In the genomic region with DNA sequence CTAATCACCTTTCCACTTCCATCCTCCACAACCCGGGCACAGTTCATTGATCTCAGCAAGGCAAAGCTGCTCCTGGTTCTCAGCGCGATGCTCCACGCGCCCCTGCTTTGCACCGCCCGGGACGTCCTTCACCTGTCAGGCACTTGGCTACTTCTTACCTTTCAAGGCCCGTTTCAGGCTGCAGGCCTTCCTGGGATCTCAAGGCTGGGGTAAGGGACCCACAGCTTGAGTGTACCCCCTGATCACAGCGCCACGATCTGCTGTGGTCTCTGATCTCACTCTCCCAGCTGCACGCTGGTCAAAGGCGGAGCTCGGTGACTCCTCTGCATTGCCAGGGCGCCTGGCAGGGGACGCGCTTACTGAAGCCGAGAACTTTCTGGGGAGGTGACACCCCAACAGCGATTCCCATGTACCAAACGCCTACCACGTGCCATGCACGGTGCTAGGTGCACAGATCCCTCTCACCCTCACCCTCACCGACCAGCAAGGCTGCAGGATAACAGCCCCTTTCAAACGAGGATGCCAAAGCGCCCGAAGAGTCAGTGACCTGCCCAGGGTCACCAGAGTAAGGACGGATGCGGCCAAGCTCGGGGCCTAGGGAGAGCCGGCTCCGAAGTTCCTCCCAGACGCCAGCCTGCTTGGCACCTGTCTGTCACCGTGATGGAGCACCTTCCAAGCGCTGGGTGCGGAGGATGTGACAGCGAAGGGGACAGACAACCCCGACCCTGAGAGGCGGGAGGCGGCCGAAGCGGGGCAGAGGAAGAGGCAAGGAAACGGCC, we compare ENCODE assay signal across 8 cellular contexts. TPM values are rescaled to one million over a fixed set of nuclear protein-coding genes. Genes with fewer than 3 reads are reported as not detected.
DNase-seq lines count a peak whose midpoint lies in the region; ATAC-seq lines count a peak whose summit lies in the region.

No MANE protein-coding gene starts in this region.

- H3K9me3 ChIP-seq in muscle layer of duodenum (ENCODE audit: control insufficient read depth in 1 of 2, low read length in 2 of 2), result no peaks in the 10 kb centered on the region

- H3K27me3 ChIP-seq in muscle layer of duodenum (ENCODE audit: low read depth, low read length), result no peaks in the 10 kb centered on the region

- peak overlapping the region; percentile 82 to 88 for H3K4me3 ChIP-seq in muscle layer of duodenum (ENCODE audit: low read depth in 1 of 2, low read length in 2 of 2)

- peak; percentile 67 for DNase-seq in NCI-H748 (lab: John Stamatoyannopoulos, UW; ENCODE audit: unreplicated experiment)
- no peak for DNase-seq in NCI-H748 treated with DMSO at 0.1 percent for 48 hours (lab: John Stamatoyannopoulos, UW)
- DNase-seq in NCI-H146 treated with DMSO at 0.1 percent for 48 hours (lab: John Stamatoyannopoulos, UW; ENCODE audit: unreplicated experiment), result peak; percentile 54
- DNase-seq in activated T-cell treated with anti-CD3 and anti-CD28 coated beads for 1 hour (ENCODE audit: low read depth), result peak; percentile 22
- peak; percentile 25 to 57 for DNase-seq in stimulated activated CD8-positive, alpha-beta memory T cell treated with anti-CD3 and anti-CD28 coated beads, Interleukin-7, amount 100 ng/mL, for 48 hours (ENCODE audit: extremely low read depth in 1 of 2, low read depth in 1 of 2)

- peaks cover 0 to 5% of the 10 kb centered on the region in 2 donors for H3K36me3 ChIP-seq in muscle layer of duodenum (ENCODE audit: control insufficient read depth in 1 of 2, insufficient read depth in 2 of 2, low read length in 2 of 2)

- ATAC-seq in HG02840 (IDR thresholded peaks at IDR 0.05; ENCODE audit: low FRiP score, unreplicated experiment) (peak; percentile 32), esophagus mucosa (peak; percentile 40)

- peaks cover 11 to 34% of the 10 kb centered on the region in 2 donors for H3K4me1 ChIP-seq in muscle layer of duodenum (ENCODE audit: control insufficient read depth in 1 of 2, insufficient read depth in 2 of 2, low read length in 2 of 2)

- H3K27ac ChIP-seq in muscle layer of duodenum (ENCODE audit: low read length), result peak overlapping the region; percentile 86

RNA-seq across cellular contexts. Expression of a gene that starts 0.8 kb away (rescaled TPM):
- 53.8 TPM for total RNA-seq in esophagus mucosa

RNA-seq across cellular contexts. Expression of a gene that starts 0.9 kb away (rescaled TPM):
- total RNA-seq in esophagus mucosa, result 26.2 TPM

RNA-seq across cellular contexts. Expression of a gene that starts 51.8 kb away (rescaled TPM):
- total RNA-seq in esophagus mucosa, result 32.2 TPM
